8 cellular contexts compared by ENCODE assay signal in the genomic region with DNA sequence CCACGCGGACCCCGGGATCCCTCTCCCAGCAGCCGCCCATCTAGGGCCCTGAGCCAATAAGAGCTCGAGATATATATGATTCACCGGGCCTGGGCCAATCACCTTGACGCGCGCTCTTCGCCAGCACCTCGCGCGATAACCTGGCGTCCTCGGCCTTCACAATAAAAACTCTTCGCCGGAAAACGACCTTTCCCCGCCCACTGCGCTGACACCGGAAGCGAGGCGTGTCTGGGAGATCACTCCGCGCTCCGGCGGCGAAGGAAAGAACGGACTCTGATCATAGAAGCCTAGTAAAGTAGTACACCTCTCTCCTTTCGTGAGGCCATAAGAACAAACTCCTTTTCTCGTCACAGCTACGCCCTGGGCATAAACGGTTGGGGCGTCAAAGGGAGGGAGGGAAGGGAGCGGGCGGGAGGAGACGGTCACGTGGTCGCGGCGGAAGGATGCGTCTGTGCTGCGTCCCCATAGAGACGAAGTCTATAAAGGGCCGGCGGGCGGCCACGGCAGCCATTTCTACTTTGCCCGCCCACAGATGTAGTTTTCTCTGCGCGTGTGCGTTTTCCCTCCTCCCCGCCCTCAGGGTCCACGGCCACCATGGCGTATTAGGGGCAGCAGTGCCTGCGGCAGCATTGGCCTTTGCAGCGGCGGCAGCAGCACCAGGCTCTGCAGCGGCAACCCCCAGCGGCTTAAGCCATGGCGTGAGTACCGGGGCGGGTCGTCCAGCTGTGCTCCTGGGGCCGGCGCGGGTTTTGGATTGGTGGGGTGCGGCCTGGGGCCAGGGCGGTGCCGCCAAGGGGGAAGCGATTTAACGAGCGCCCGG. TPM values are rescaled to one million over a fixed set of nuclear protein-coding genes. Genes with fewer than 3 reads are reported as not detected.
A peak's percentile ranks its signal among the peaks of the same experiment; 100 is the strongest.
DNase-seq lines count a peak whose midpoint lies in the region; ATAC-seq and TF ChIP-seq lines count a peak whose summit lies in the region.

A gene with protein sequence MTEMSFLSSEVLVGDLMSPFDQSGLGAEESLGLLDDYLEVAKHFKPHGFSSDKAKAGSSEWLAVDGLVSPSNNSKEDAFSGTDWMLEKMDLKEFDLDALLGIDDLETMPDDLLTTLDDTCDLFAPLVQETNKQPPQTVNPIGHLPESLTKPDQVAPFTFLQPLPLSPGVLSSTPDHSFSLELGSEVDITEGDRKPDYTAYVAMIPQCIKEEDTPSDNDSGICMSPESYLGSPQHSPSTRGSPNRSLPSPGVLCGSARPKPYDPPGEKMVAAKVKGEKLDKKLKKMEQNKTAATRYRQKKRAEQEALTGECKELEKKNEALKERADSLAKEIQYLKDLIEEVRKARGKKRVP (plus strand): TSS at position 509 of the 820 bp plus-strand sequence. CDS start 884 bp downstream, outside the sequence.

- ATAC-seq in GM18502 (IDR thresholded peaks at IDR 0.05; ENCODE audit: poor library complexity, unreplicated experiment) (peak; percentile 76), HG02970 (IDR thresholded peaks at IDR 0.05; ENCODE audit: low FRiP score, unreplicated experiment) (peak; percentile 68)

- peak; percentile 83 to 97 for TF ChIP-seq POLR2A in uterus (IDR thresholded peaks at IDR 0.05)

- intact Hi-C loops in ascending aorta (cut with DNase I): loop anchor here (1.0 to 5.0 kb wide), 3 partner anchors 12 to 203 kb away; a partner anchor contains a TSS
- intact Hi-C loops in uterus (cut with DNase I; ENCODE audit: low total_unique reads): no loop called here

- H3K4me3 ChIP-seq in ascending aorta: peak within 1 kb of the TSS; percentile 92 to 100
- H3K4me3 ChIP-seq in right atrium auricular region: peak within 1 kb of the TSS; percentile 100
- peak within 1 kb of the TSS; percentile 94 to 100 for H3K4me3 ChIP-seq in uterus

- H3K4me1 ChIP-seq in ascending aorta (peaks cover 27 to 36% of the 10 kb centered on the region in 2 donors), right atrium auricular region (peaks cover 0 to 53% of the 10 kb centered on the region in 2 donors), uterus (peaks cover 9 to 33% of the 10 kb centered on the region in 2 donors)

- no peaks in the 10 kb centered on the region for H3K27me3 ChIP-seq in ascending aorta
- no peaks in the 10 kb centered on the region for H3K27me3 ChIP-seq in right atrium auricular region
- H3K27me3 ChIP-seq in uterus: no peaks in the 10 kb centered on the region

- peak within 1 kb of the TSS; percentile 98 for H3K27ac Mint-ChIP-seq in T-helper 2 cell treated with Interferon-gamma antibody and Interleukin-4, amounts not matched to agents 5 μg/mL and 100 μg/mL, for 36 hours

- peaks cover 43% of the 10 kb centered on the region for H3K4me1 Mint-ChIP-seq in T-helper 2 cell treated with Interferon-gamma antibody and Interleukin-4, amounts not matched to agents 5 μg/mL and 100 μg/mL, for 36 hours (ENCODE audit: low read depth)

- peaks cover 55% of the 10 kb centered on the region for H3K36me3 Mint-ChIP-seq in T-helper 2 cell treated with Interferon-gamma antibody and Interleukin-4, amounts not matched to agents 5 μg/mL and 100 μg/mL, for 36 hours (ENCODE audit: low read depth)

- TF ChIP-seq CTCF in ascending aorta (IDR thresholded peaks at IDR 0.05): peak in 1 of 3 experiments; percentile 3
- TF ChIP-seq CTCF in right atrium auricular region (IDR thresholded peaks at IDR 0.05): no peak
- TF ChIP-seq CTCF in uterus (IDR thresholded peaks at IDR 0.05): peak in 1 of 4 experiments; percentile 19

- H3K9me3 ChIP-seq in ascending aorta: no peaks in the 10 kb centered on the region
- H3K9me3 ChIP-seq in right atrium auricular region: no peaks in the 10 kb centered on the region
- no peaks in the 10 kb centered on the region for H3K9me3 ChIP-seq in uterus

- peak within 1 kb of the TSS; percentile 93 for H3K4me3 Mint-ChIP-seq in T-helper 2 cell treated with Interferon-gamma antibody and Interleukin-4, amounts not matched to agents 5 μg/mL and 100 μg/mL, for 36 hours

- H3K9me3 Mint-ChIP-seq in T-helper 2 cell treated with Interferon-gamma antibody and Interleukin-4, amounts not matched to agents 5 μg/mL and 100 μg/mL, for 36 hours: no peaks in the 10 kb centered on the region

- H3K27ac ChIP-seq in ascending aorta: peak within 1 kb of the TSS; percentile 100
- H3K27ac ChIP-seq in right atrium auricular region: peak within 1 kb of the TSS; percentile 99 to 100
- H3K27ac ChIP-seq in uterus: peak within 1 kb of the TSS; percentile 98 to 99

- peaks cover 3% of the 10 kb centered on the region for H3K27me3 Mint-ChIP-seq in T-helper 2 cell treated with Interferon-gamma antibody and Interleukin-4, amounts not matched to agents 5 μg/mL and 100 μg/mL, for 36 hours (ENCODE audit: low read depth)

- DNase-seq in NCI-H1930 (lab: John Stamatoyannopoulos, UW) (peak; percentile 97 to 99), ascending aorta (ENCODE audit: low spot score in 2 of 2) (peak; percentile 95 to 99), right atrium auricular region (ENCODE audit: low spot score) (peak; percentile 99), pulmonary artery endothelial cell (ENCODE audit: low read depth, low spot score) (peak; percentile 98), uterus (peak; percentile 97 to 99)
- DNase-seq in T-helper 2 cell treated with Interferon-gamma antibody and Interleukin-4, amounts not matched to agents 5 μg/mL and 100 μg/mL, for 36 hours (ENCODE audit: low spot score): peak; percentile 97

- H3K36me3 ChIP-seq in ascending aorta (peaks cover 51 to 64% of the 10 kb centered on the region in 2 donors), right atrium auricular region (peaks cover 60% of the 10 kb centered on the region), uterus (no peaks in the 10 kb centered on the region)

RNA-seq across cellular contexts. Expression of the gene that starts here (rescaled TPM):
- total RNA-seq in ascending aorta: 173 TPM
- total RNA-seq in right atrium auricular region: 100 to 1,000 TPM; 155 to 256 TPM
- total RNA-seq in pulmonary artery endothelial cell: 178 and 290 TPM in 2 replicates
- total RNA-seq in uterus: 100 to 1,000 TPM; 105 to 351 (median 293) TPM

Comparison
In these comparisons a context has a peak if more than half of its experiments do, and no peak if none do; other contexts are left out.
1. Peak in every context shown above with its lines: DNase-seq, ATAC-seq, H3K4me3 ChIP-seq and H3K27ac ChIP-seq.